In genomic region chr11:22822204-22822603, GRCh38 we compare ENCODE assay signal across 20 cellular contexts. TPM values are rescaled to one million over a fixed set of nuclear protein-coding genes. Genes with fewer than 3 reads are reported as not detected.
A peak's percentile ranks its signal among the peaks of the same experiment; 100 is the strongest.
DNase-seq lines count a peak whose midpoint lies in the region; ATAC-seq, FAIRE-seq and TF ChIP-seq lines count a peak whose summit lies in the region.
"Had no signal": no experiment of that assay in that cellular context is flagged by ENCODE, and none has a peak within 500 bp of the region (broad histone marks: within the 10 kb centered on the region; RNA-seq: fewer than 3 reads in every experiment).

No MANE protein-coding gene starts in this region.

- H3K27ac ChIP-seq in foreskin keratinocyte: no peak overlapping the region

- FAIRE-seq in D721Med (lab: Jason Lieb, UNC): no peak
- FAIRE-seq: H1 had no signal

- ATAC-seq in foreskin keratinocyte (no peak), GM18498 (IDR thresholded peaks at IDR 0.05; ENCODE audit: unreplicated experiment) (no peak)

- in situ Hi-C loops in SK-MEL-5 (cut with HindIII; ENCODE audit: low pct_unique_long_range_greater_than_20kb, low sequenced_read_pairs): no loop called here
- in situ Hi-C loops in G401 (cut with HindIII; ENCODE audit: low sequenced_read_pairs): no loop called here

- H3K27me3 ChIP-seq in foreskin keratinocyte: no peaks in the 10 kb centered on the region
- H3K27me3 ChIP-seq: BE2C had no signal

- TF ChIP-seq CTCF in D721Med (IDR thresholded peaks at IDR 0.05; ENCODE audit: insufficient read depth, missing control alignments) (peak; percentile 19), foreskin keratinocyte (conservative IDR thresholded peaks at IDR 0.05) (peak; percentile 10)

- no peaks in the 10 kb centered on the region for H3K4me1 ChIP-seq in foreskin keratinocyte
- H3K4me1 ChIP-seq: BE2C, Caco-2 had no signal

- DNase-seq in D721Med (ENCODE audit: insufficient read length, low spot score) (no peak), SK-MEL-5 (ENCODE audit: low read depth, low spot score) (peak; percentile 22), foreskin keratinocyte (no peak), G401 (ENCODE audit: low spot score) (no peak)
- DNase-seq in stimulated activated CD4-positive, alpha-beta T cell treated with anti-CD3 and anti-CD28 coated beads, Interleukin-15, amount 100 ng/mL, for 24 hours: no peak
- DNase-seq: ACHN; BE2C; C1 segment of cervical spinal cord; Caco-2; CD4-positive, CD25-positive, alpha-beta regulatory T cell; CD8-positive, alpha-beta memory T cell; DMS153; DMS79; GF-D8; H9 had no signal

RNA-seq across cellular contexts. Expression of gene SVIP, which starts 7.4 kb away (rescaled TPM):
- total RNA-seq in SK-MEL-5 (2014; rRNA removed; shearing (Covaris generic)): 34.8 and 37.3 TPM in 2 replicates
- polyA plus RNA-seq in SK-MEL-5 (2015; cell fraction: cytosol; rRNA removed): 12.5 and 13.2 TPM in 2 replicates
- 5.1 and 7.1 TPM in 2 replicates for polyA plus RNA-seq in SK-MEL-5 (2015; cell fraction: nucleus; rRNA removed)
- 4.8 and 6.2 TPM in 2 replicates for total RNA-seq in foreskin keratinocyte
- 5.4 and 6.6 TPM in 2 replicates for polyA plus RNA-seq in foreskin keratinocyte
- total RNA-seq in G401 (2014; rRNA removed; shearing (Covaris generic)): 1.4 and 4.0 TPM in 2 replicates

RNA-seq across cellular contexts. Expression of gene CCDC179, which starts 38.1 kb away (rescaled TPM):
- not detected in 2 replicates for total RNA-seq in SK-MEL-5 (2014; rRNA removed; shearing (Covaris generic))
- polyA plus RNA-seq in SK-MEL-5 (2015; cell fraction: cytosol; rRNA removed): not detected in 2 replicates
- polyA plus RNA-seq in SK-MEL-5 (2015; cell fraction: nucleus; rRNA removed): not detected in 2 replicates
- total RNA-seq in foreskin keratinocyte: not detected in 2 replicates
- not detected in 2 replicates for polyA plus RNA-seq in foreskin keratinocyte
- total RNA-seq in G401 (2014; rRNA removed; shearing (Covaris generic)): not detected in 2 replicates
- total RNA-seq: A172; Caco-2; CD4-positive, CD25-positive, alpha-beta regulatory T cell; CD8-positive, alpha-beta memory T cell; Daoy; H1; H9; HT-29 had no signal
- polyA plus RNA-seq: CD4-positive, CD25-positive, alpha-beta regulatory T cell; CD8-positive, alpha-beta memory T cell; H1 had no signal
